ENCODE assay signal across 24 cellular contexts in the genomic region with DNA sequence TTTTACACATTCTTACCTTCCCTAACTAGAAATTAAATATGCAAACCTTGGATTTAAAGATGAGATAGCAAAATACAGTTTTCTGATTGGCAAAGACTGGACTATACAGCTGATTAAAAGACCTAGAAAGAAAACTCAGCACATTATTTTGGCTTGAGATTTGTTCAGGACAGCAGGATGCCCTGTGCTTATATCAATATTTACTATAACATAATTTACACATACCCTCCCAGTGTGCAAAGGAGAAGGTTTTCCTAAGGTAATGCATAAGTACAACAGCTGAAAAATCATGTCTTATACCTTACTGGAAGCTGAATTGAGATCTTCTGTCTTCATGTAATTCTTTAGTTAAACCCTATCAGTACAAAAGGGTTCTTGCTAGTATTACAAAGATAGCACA.
"Had no signal": no experiment of that assay in that cellular context is flagged by ENCODE, and none has a peak within 500 bp of the region (broad histone marks: within the 10 kb centered on the region; RNA-seq: fewer than 3 reads in every experiment).

No MANE protein-coding gene starts in this region.

- H3K36me3 Mint-ChIP-seq: immature natural killer cell; memory B cell; naive B cell; natural killer cell treated with Interleukin-12 subunit alpha and Interleukin-12 subunit beta and Interleukin-15 and Interleukin-18, amount 100 ng/mL, for 72 hours; stimulated activated effector memory CD8-positive, alpha-beta T cell treated with anti-CD3 and anti-CD28 coated beads, Interleukin-12 subunit alpha, Interleukin-12 subunit beta, amount 100 ng/mL, for 72 hours had no signal

- H2AFZ ChIP-seq: neural progenitor cell had no signal

- H3K27me3 Mint-ChIP-seq: memory B cell; naive B cell; natural killer cell treated with Interleukin-12 subunit alpha and Interleukin-12 subunit beta and Interleukin-15 and Interleukin-18, amount 100 ng/mL, for 72 hours; type B pancreatic cell had no signal

- H3K4me1 Mint-ChIP-seq: immature natural killer cell; memory B cell; naive B cell; stimulated activated effector memory CD8-positive, alpha-beta T cell treated with anti-CD3 and anti-CD28 coated beads, Interleukin-12 subunit alpha, Interleukin-12 subunit beta, amount 100 ng/mL, for 72 hours had no signal

- ATAC-seq: natural killer cell treated with Interleukin-12 subunit alpha and Interleukin-12 subunit beta and Interleukin-15 and Interleukin-18, amount 100 ng/mL, for 72 hours; stimulated activated effector memory CD8-positive, alpha-beta T cell treated with anti-CD3 and anti-CD28 coated beads, Interleukin-12 subunit alpha, Interleukin-12 subunit beta, amount 100 ng/mL, for 72 hours had no signal

- H3K4me3 Mint-ChIP-seq: immature natural killer cell; memory B cell; naive B cell; natural killer cell treated with Interleukin-12 subunit alpha and Interleukin-12 subunit beta and Interleukin-15 and Interleukin-18, amount 100 ng/mL, for 72 hours; neural progenitor cell; stimulated activated effector memory CD8-positive, alpha-beta T cell treated with anti-CD3 and anti-CD28 coated beads, Interleukin-12 subunit alpha, Interleukin-12 subunit beta, amount 100 ng/mL, for 72 hours; type B pancreatic cell had no signal

- H3K9ac ChIP-seq: neural progenitor cell had no signal

- H3K27me3 ChIP-seq: neural progenitor cell, right atrium auricular region, sigmoid colon, stomach, testis, tibial artery had no signal

- H3K4me2 ChIP-seq: neural progenitor cell had no signal

- H3K4me3 ChIP-seq: dorsolateral prefrontal cortex, lung, neural progenitor cell, prostate gland, right atrium auricular region, sigmoid colon, stomach, testis, tibial artery had no signal

- FAIRE-seq: colon, frontal cortex had no signal

- H3K9me3 ChIP-seq: prostate gland, right atrium auricular region, sigmoid colon, stomach, testis, tibial artery had no signal

- H3K27ac ChIP-seq: dorsolateral prefrontal cortex, neural progenitor cell, right atrium auricular region, sigmoid colon, stomach, testis, tibial artery had no signal

- H3K36me3 ChIP-seq: prostate gland had no signal

- DNase-seq: dorsolateral prefrontal cortex; effector CD4-positive, alpha-beta T cell; hypothalamus; immature natural killer cell; islet precursor cell; kidney glomerular epithelial cell; naive B cell; sigmoid colon; stimulated activated CD4-positive, alpha-beta T cell treated with anti-CD3 and anti-CD28 coated beads, Interleukin-2, amount 100 ng/mL, for 24 hours; stimulated activated CD4-positive, alpha-beta T cell treated with anti-CD3 and anti-CD28 coated beads, Interleukin-4, amount 100 ng/mL, for 24 hours; stimulated activated naive CD4-positive, alpha-beta T cell treated with Interleukin-2 at 50 U/mL for 16 hours; stomach; testis; tibial artery had no signal

- H3K27ac Mint-ChIP-seq: memory B cell; naive B cell; natural killer cell treated with Interleukin-12 subunit alpha and Interleukin-12 subunit beta and Interleukin-15 and Interleukin-18, amount 100 ng/mL, for 72 hours; neural progenitor cell; stimulated activated effector memory CD8-positive, alpha-beta T cell treated with anti-CD3 and anti-CD28 coated beads, Interleukin-12 subunit alpha, Interleukin-12 subunit beta, amount 100 ng/mL, for 72 hours; type B pancreatic cell had no signal

- H3K4me1 ChIP-seq: neural progenitor cell, prostate gland, right atrium auricular region, sigmoid colon, stomach, testis, tibial artery had no signal

- H3K9me3 Mint-ChIP-seq: immature natural killer cell; naive B cell; natural killer cell treated with Interleukin-12 subunit alpha and Interleukin-12 subunit beta and Interleukin-15 and Interleukin-18, amount 100 ng/mL, for 72 hours; type B pancreatic cell had no signal
